Comparison of ENCODE assay signal across 12 cellular contexts in genomic region chr10:124704428-124704805, GRCh38. TPM values are rescaled to one million over a fixed set of nuclear protein-coding genes. Genes with fewer than 3 reads are reported as not detected.
DNase-seq lines count a peak whose midpoint lies in the region; ATAC-seq and TF ChIP-seq lines count a peak whose summit lies in the region.
"Had no signal": no experiment of that assay in that cellular context is flagged by ENCODE, and none has a peak within 500 bp of the region (broad histone marks: within the 10 kb centered on the region; RNA-seq: fewer than 3 reads in every experiment).

No MANE protein-coding gene starts in this region.

- POLR2A ChIA-PET in naive thymus-derived CD8-positive, alpha-beta T cell (lab: Charles Lee) = interaction anchor here (1.0 to 3.8 kb wide), 5 partner anchors 14 to 38 kb away, joined by 3 to 22 read pairs (median 7); no protein-coding TSS in a partner anchor

- ATAC-seq in activated T-cell treated with anti-CD3 and anti-CD28 coated beads, Interleukin-2, amount 50 U/mL, for 72 hours (replicated peaks in 1 of 2) = no peak
- ATAC-seq in naive thymus-derived CD8-positive, alpha-beta T cell = no peak
- no peak for ATAC-seq in GM18511 (IDR thresholded peaks at IDR 0.05; ENCODE audit: unreplicated experiment)
- ATAC-seq: activated naive CD4-positive, alpha-beta T cell treated with anti-CD3 and anti-CD28 coated beads, Interleukin-2, amount 50 U/mL, for 72 hours had no signal

- no peak for TF ChIP-seq CTCF in type B pancreatic cell (conservative IDR thresholded peaks at IDR 0.05)

- peaks cover 6 to 15% of the 10 kb centered on the region in 2 donors for H3K36me3 Mint-ChIP-seq in activated T-cell treated with anti-CD3 and anti-CD28 coated beads, Interleukin-2, amount 50 U/mL, for 72 hours (ENCODE audit: insufficient read depth in 2 of 2)
- peaks cover 0 to 15% (median 4%) of the 10 kb centered on the region in 3 donors for H3K36me3 Mint-ChIP-seq in naive thymus-derived CD8-positive, alpha-beta T cell
- peaks cover 11% of the 10 kb centered on the region for H3K36me3 Mint-ChIP-seq in type B pancreatic cell

- H3K4me3 Mint-ChIP-seq in activated T-cell treated with anti-CD3 and anti-CD28 coated beads, Interleukin-2, amount 50 U/mL, for 72 hours = no peak overlapping the region
- peak overlapping the region in 4 of 10 donors; percentile 1 to 53 (median 14) for H3K4me3 Mint-ChIP-seq in naive thymus-derived CD8-positive, alpha-beta T cell
- no peak overlapping the region for H3K4me3 Mint-ChIP-seq in type B pancreatic cell
- H3K4me3 Mint-ChIP-seq: endodermal cell had no signal

- H3K4me1 Mint-ChIP-seq in activated T-cell treated with anti-CD3 and anti-CD28 coated beads, Interleukin-2, amount 50 U/mL, for 72 hours (ENCODE audit: low read depth) = peaks cover 96% of the 10 kb centered on the region
- H3K4me1 Mint-ChIP-seq in naive thymus-derived CD8-positive, alpha-beta T cell = peaks cover 44 to 99% (median 89%) of the 10 kb centered on the region in 4 donors
- H3K4me1 Mint-ChIP-seq in type B pancreatic cell (ENCODE audit: unreplicated experiment) = peaks cover 30% of the 10 kb centered on the region

- no peak for DNase-seq in activated T-cell treated with anti-CD3 and anti-CD28 coated beads, Interleukin-2, amount 50 U/mL, for 72 hours
- DNase-seq in activated T-cell treated with anti-CD3 and anti-CD28 coated beads for 4 hours (no peak), type B pancreatic cell (ENCODE audit: extremely low spot score, unreplicated experiment) (no peak), KG1 (lab: John Stamatoyannopoulos, UW) (no peak)
- DNase-seq in naive thymus-derived CD8-positive, alpha-beta T cell = peak in 1 of 10 donors; percentile 59
- no peak for DNase-seq in stimulated activated CD4-positive, alpha-beta T cell treated with anti-CD3 and anti-CD28 coated beads, Interleukin-12 subunit alpha, Interleukin-12 subunit beta, amount 100 ng/mL, for 4 hours
- DNase-seq: activated CD4-positive, CD25-positive, alpha-beta regulatory T cell; endodermal cell; GM23248 had no signal

- peak overlapping the region; percentile 26 for H3K27ac Mint-ChIP-seq in activated T-cell treated with anti-CD3 and anti-CD28 coated beads, Interleukin-2, amount 50 U/mL, for 72 hours
- peak overlapping the region in 9 of 10 donors; percentile 41 to 97 (median 85) for H3K27ac Mint-ChIP-seq in naive thymus-derived CD8-positive, alpha-beta T cell
- peak overlapping the region; percentile 23 for H3K27ac Mint-ChIP-seq in type B pancreatic cell
- H3K27ac Mint-ChIP-seq: endodermal cell had no signal

- no peaks in the 10 kb centered on the region for H3K27me3 Mint-ChIP-seq in activated T-cell treated with anti-CD3 and anti-CD28 coated beads, Interleukin-2, amount 50 U/mL, for 72 hours (ENCODE audit: low read depth)
- H3K27me3 Mint-ChIP-seq in naive thymus-derived CD8-positive, alpha-beta T cell = no peaks in the 10 kb centered on the region
- H3K27me3 Mint-ChIP-seq in type B pancreatic cell = no peaks in the 10 kb centered on the region

- H3K27ac ChIP-seq in angular gyrus (ENCODE audit: low read depth, low read length) = peak overlapping the region; percentile 95
- H3K27ac ChIP-seq: GM23248 had no signal

- H3K9me3 Mint-ChIP-seq in activated T-cell treated with anti-CD3 and anti-CD28 coated beads, Interleukin-2, amount 50 U/mL, for 72 hours = no peaks in the 10 kb centered on the region
- H3K9me3 Mint-ChIP-seq in naive thymus-derived CD8-positive, alpha-beta T cell = no peaks in the 10 kb centered on the region
- H3K9me3 Mint-ChIP-seq in type B pancreatic cell = no peaks in the 10 kb centered on the region
- H3K9me3 Mint-ChIP-seq: activated naive CD4-positive, alpha-beta T cell treated with anti-CD3 and anti-CD28 coated beads, Interleukin-2, amount 50 U/mL, for 72 hours; endodermal cell had no signal

RNA-seq across cellular contexts. Expression of gene FAM53B, which starts 39.8 kb away (rescaled TPM):
- 10 to 100 TPM; 30.0 to 37.7 TPM for total RNA-seq in activated T-cell treated with anti-CD3 and anti-CD28 coated beads, Interleukin-2, amount 50 U/mL, for 72 hours
- 10 to 100 TPM; 22.2 to 23.2 TPM for total RNA-seq in naive thymus-derived CD8-positive, alpha-beta T cell
- 10 to 100 TPM in 2 of 3 donors, 1 to 10 TPM in 1; 2.4 to 15.1 (median 11.9) TPM for polyA plus RNA-seq in naive thymus-derived CD8-positive, alpha-beta T cell
- 25.9 and 35.9 TPM in 2 replicates for total RNA-seq in type B pancreatic cell (ENCODE audit: low replicate concordance)

Comparison
In these comparisons a context has a peak if more than half of its experiments do, and no peak if none do; other contexts are left out.
1. H3K27ac Mint-ChIP-seq: peak in every context shown above with its lines; median percentile 85 in naive thymus-derived CD8-positive, alpha-beta T cell; 26 in activated T-cell treated with anti-CD3 and anti-CD28 coated beads, Interleukin-2, amount 50 U/mL, for 72 hours; 23 in type B pancreatic cell.